In genomic region chr17:42146911-42147607, GRCh38 we compare ENCODE assay signal across 1 cellular context.
TF ChIP-seq lines count a peak whose summit lies in the region.

No MANE protein-coding gene starts in this region.

TF ChIP-seq in HepG2, 621 proteins besides CTCF, POLR2A, EP300 and RAD21:
- TF ChIP-seq RBFOX2 (IDR thresholded peaks at IDR 0.05; ENCODE audit: low read depth, low read length), result 0 out of 2 replicates have a peak, but pooled peaks have one; percentile 30
- TF ChIP-seq MED1 (CRISPR knock-in tag; IDR thresholded peaks at IDR 0.05), result no peak
